In the genomic region with DNA sequence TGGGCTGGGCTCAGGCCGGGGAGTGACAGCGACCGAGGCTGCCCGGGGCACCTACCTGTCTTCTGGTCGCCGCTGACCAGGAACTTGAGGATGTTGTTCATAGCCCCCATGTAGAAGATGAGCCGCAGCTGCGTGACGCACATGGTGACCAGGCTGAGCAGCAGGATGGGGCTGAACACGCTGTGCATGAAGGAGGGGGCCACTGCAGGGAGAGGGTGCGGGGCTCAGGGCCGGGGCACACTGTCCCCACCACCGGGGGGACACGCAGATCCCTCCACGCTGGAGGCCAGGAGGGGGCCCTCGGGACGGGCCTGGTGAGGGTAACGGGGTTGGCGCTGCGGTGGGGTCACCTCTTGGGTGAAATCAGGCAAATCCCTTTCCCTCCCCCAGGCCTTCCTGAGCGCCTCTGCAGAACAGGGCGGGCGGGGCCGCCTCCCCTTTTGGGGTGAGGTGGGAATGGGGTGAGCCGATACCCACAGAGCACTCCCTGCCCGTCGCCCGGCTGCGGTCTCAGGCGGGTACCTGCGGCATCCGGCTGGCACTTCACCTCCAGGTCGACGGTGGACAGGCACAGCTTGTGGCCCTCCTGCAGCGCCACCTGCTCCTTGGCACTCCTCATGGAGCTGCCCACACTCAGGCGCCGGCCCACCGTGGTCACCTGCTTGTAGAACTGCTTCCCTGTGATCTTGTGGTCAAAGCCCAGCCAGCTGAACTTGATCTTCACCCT, we compare ENCODE assay signal across 10 cellular contexts. TPM values are rescaled to one million over a fixed set of nuclear protein-coding genes. Genes with fewer than 3 reads are reported as not detected.
A peak's percentile ranks its signal among the peaks of the same experiment; 100 is the strongest.
DNase-seq lines count a peak whose midpoint lies in the region; ATAC-seq and TF ChIP-seq lines count a peak whose summit lies in the region.
"Had no signal": no experiment of that assay in that cellular context is flagged by ENCODE, and none has a peak within 500 bp of the region (broad histone marks: within the 10 kb centered on the region; RNA-seq: fewer than 3 reads in every experiment).

No MANE protein-coding gene starts in this region.

- H3K9me3 ChIP-seq in PC-9 (ENCODE audit: insufficient read depth, low read depth), result no peaks in the 10 kb centered on the region
- no peaks in the 10 kb centered on the region for H3K9me3 ChIP-seq in heart right ventricle
- no peaks in the 10 kb centered on the region for H3K9me3 ChIP-seq in thoracic aorta
- H3K9me3 ChIP-seq: mucosa of descending colon had no signal

- POLR2A ChIA-PET in PC-9 (lab: Charles Lee; ENCODE audit: unreplicated experiment), result interaction anchor here (0.5 to 0.8 kb wide), 5 partner anchors 12 to 813 kb away, joined by 3 to 7 read pairs (median 4); partner anchors contain the start of gene RILP

- 0 out of 2 replicates have a peak, but pooled peaks cover 4% of the 10 kb centered on the region for H4K20me1 ChIP-seq in PC-9 (ENCODE audit: insufficient read depth)

- H3K4me3 ChIP-seq in PC-9 (peak overlapping the region; percentile 19; the same call in 1 of the 2 replicates), heart right ventricle (no peak overlapping the region), thoracic aorta (peak overlapping the region; percentile 45)
- H3K4me3 ChIP-seq: mucosa of descending colon had no signal

- no peaks in the 10 kb centered on the region for H3K9me2 ChIP-seq in PC-9 (ENCODE audit: insufficient read depth)

- TF ChIP-seq CTCF in PC-9 (conservative IDR thresholded peaks at IDR 0.05), result no peak
- no peak for TF ChIP-seq CTCF in heart right ventricle (IDR thresholded peaks at IDR 0.05)
- no peak for TF ChIP-seq CTCF in thoracic aorta (IDR thresholded peaks at IDR 0.05)

- peak overlapping the region; percentile 30; the same call in 1 of the 2 replicates for H3K27ac ChIP-seq in PC-9
- H3K27ac ChIP-seq in heart right ventricle, result peak overlapping the region in 9 of 10 donors; percentile 52 to 91 (median 80)
- peak overlapping the region; percentile 79 to 87 for H3K27ac ChIP-seq in thoracic aorta
- H3K27ac ChIP-seq: VCaP had no signal

- BruUV-seq in PC-9 (replicated peaks; lab: Mats Ljungman, UMichigan), result no TSS peak

- no peaks in the 10 kb centered on the region for H3K79me2 ChIP-seq in PC-9 (ENCODE audit: low read depth)

- 87 to 88% methylated on average over 37 of the region's 38 CpGs for WGBS in heart right ventricle, 2 donors

- peaks cover 24% of the 10 kb centered on the region for H3K4me1 ChIP-seq in PC-9 (replicated peaks; ENCODE audit: insufficient read depth)
- H3K4me1 ChIP-seq in heart right ventricle, result peaks cover 0 to 62% (median 25%) of the 10 kb centered on the region in 9 donors
- peaks cover 32 to 52% of the 10 kb centered on the region in 2 donors for H3K4me1 ChIP-seq in thoracic aorta (ENCODE audit: control insufficient read depth in 1 of 2, low read depth in 2 of 2)

- H3K36me3 ChIP-seq in PC-9 (ENCODE audit: low read depth) (no peaks in the 10 kb centered on the region), heart right ventricle (peaks cover 0 to 32% (median 0%) of the 10 kb centered on the region in 9 donors), thoracic aorta (no peaks in the 10 kb centered on the region)

- H3K27me3 ChIP-seq in PC-9 (ENCODE audit: insufficient read depth, low read depth) (no peaks in the 10 kb centered on the region), heart right ventricle (no peaks in the 10 kb centered on the region), thoracic aorta (replicated peaks; ENCODE audit: insufficient read depth) (no peaks in the 10 kb centered on the region)

- no peak for DNase-seq in PC-9
- no peak for DNase-seq in heart right ventricle
- no peak for DNase-seq in thoracic aorta (ENCODE audit: low spot score)
- no peak for DNase-seq in NCI-H526 (lab: John Stamatoyannopoulos, UW)
- no peak for DNase-seq in posterior cingulate gyrus
- no peak for DNase-seq in activated CD8-positive, alpha-beta memory T cell treated with anti-CD3 and anti-CD28 coated beads for 24 hours
- DNase-seq: activated effector memory CD4-positive, alpha-beta T cell treated with Interleukin-2 at 50 U/mL for 16 hours; NCI-H2081 had no signal

- H2AFZ ChIP-seq in PC-9, result no peak overlapping the region

- H3K4me2 ChIP-seq in PC-9, result peak overlapping the region; percentile 74

- H3F3A ChIP-seq in PC-9 (ENCODE audit: insufficient read depth, low read depth), result peaks cover 30% of the 10 kb centered on the region

- ATAC-seq in heart right ventricle (peak in 2 of 8 donors; percentile 3 to 43), thoracic aorta (ENCODE audit: insufficient number of reproducible peaks, low FRiP score, low read depth) (no peak)

- intact Hi-C loops in PC-9 (cut with micrococcal nuclease; ENCODE audit: unreplicated experiment), result loop anchor here (1.0 kb wide), 2 partner anchors 14 to 26 kb away; no protein-coding TSS in a partner anchor
- intact Hi-C loops in heart right ventricle (cut with DNase I), result loop anchor here in 1 of 10 donors (5.0 kb wide), 1 partner anchor 36 kb away; the partner anchor contains the start of gene SLC43A2
- intact Hi-C loops in posterior cingulate gyrus (cut with DNase I), result no loop called here

- CTCF ChIA-PET in PC-9 (lab: Charles Lee), result interaction anchor here (0.9 kb wide), 1 partner anchor 58 kb away, joined by 3 read pairs; no protein-coding TSS in a partner anchor

RNA-seq across cellular contexts. Expression of gene PITPNA, which starts 28.3 kb away (rescaled TPM):
- total RNA-seq in PC-9 (2021), result 80.3 and 87.4 TPM in 2 replicates
- total RNA-seq in heart right ventricle, result 10 to 100 TPM; 39.5 to 61.0 (median 50.6) TPM
- polyA plus RNA-seq in heart right ventricle, result 10 to 100 TPM in 1 of 2 donors, 1 to 10 TPM in 1; 8.0 to 36.9 TPM
- total RNA-seq in thoracic aorta, result 10 to 100 TPM; 33.8 to 39.4 TPM

RNA-seq across cellular contexts. Expression of gene SLC43A2, which starts 37.7 kb away (rescaled TPM):
- 6.8 and 9.3 TPM in 2 replicates for total RNA-seq in PC-9 (2021)
- total RNA-seq in heart right ventricle, result 10 to 100 TPM in 1 of 10 donors, 1 to 10 TPM in 9; 4.1 to 16.4 (median 7.0) TPM
- polyA plus RNA-seq in heart right ventricle, result 1 to 10 TPM; 1.6 to 3.9 TPM
- total RNA-seq in thoracic aorta, result 10 to 100 TPM; 21.1 to 21.9 TPM

RNA-seq across cellular contexts. Expression of gene SCARF1, which starts 54.6 kb away (rescaled TPM):
- total RNA-seq in PC-9 (2021) (2.2 and 2.7 TPM in 2 replicates), heart right ventricle (10 to 100 TPM in 7 of 10 donors, 1 to 10 TPM in 3; 7.6 to 18.8 (median 13.2) TPM), thoracic aorta (10 to 100 TPM; 17.6 to 19.1 TPM)
- polyA plus RNA-seq in heart right ventricle, result 10 to 100 TPM; 10.2 to 22.6 TPM

RNA-seq across cellular contexts. Expression of gene RILP, which starts 58.8 kb away (rescaled TPM):
- total RNA-seq in PC-9 (2021), result 9.6 and 11.5 TPM in 2 replicates
- 10 to 100 TPM; 54.0 to 87.8 (median 63.2) TPM for total RNA-seq in heart right ventricle
- polyA plus RNA-seq in heart right ventricle, result 100 to 1,000 TPM in 1 of 2 donors, 10 to 100 TPM in 1; 47.5 to 152 TPM
- 10 to 100 TPM; 16.1 to 38.9 TPM for total RNA-seq in thoracic aorta

Comparison
In these comparisons a context has a peak if more than half of its experiments do, and no peak if none do; other contexts are left out.
1. H3K27ac ChIP-seq: peak in every context shown above with its lines; median percentile 83 in thoracic aorta; 80 in heart right ventricle; 30 in PC-9.
2. H3K4me3 ChIP-seq: peak in PC-9 (single experiment) and thoracic aorta (single experiment); none in heart right ventricle (0 of 10).